14 cellular contexts compared by ENCODE assay signal in genomic region chr11:76627541-76628082, GRCh38. TPM values are rescaled to one million over a fixed set of nuclear protein-coding genes. Genes with fewer than 3 reads are reported as not detected.
DNase-seq lines count a peak whose midpoint lies in the region; ATAC-seq and TF ChIP-seq lines count a peak whose summit lies in the region.
"Had no signal": no experiment of that assay in that cellular context is flagged by ENCODE, and none has a peak within 500 bp of the region (broad histone marks: within the 10 kb centered on the region; RNA-seq: fewer than 3 reads in every experiment).

No MANE protein-coding gene starts in this region.

- H3K36me3 ChIP-seq in OCI-LY3 (replicated peaks; ENCODE audit: low read depth, low read length) = peaks cover 11% of the 10 kb centered on the region
- H3K36me3 ChIP-seq: gastrocnemius medialis, transverse colon had no signal

- H3K4me3 ChIP-seq in OCI-LY3 (ENCODE audit: low read length) = no peak overlapping the region
- H3K4me3 ChIP-seq: gastrocnemius medialis, SK-N-MC, transverse colon had no signal

- H2AFZ ChIP-seq in OCI-LY3 (ENCODE audit: low read depth, low read length) = 0 out of 2 replicates have a peak overlapping the region, but pooled peaks have one; percentile 19

- H3K9me3 ChIP-seq in OCI-LY3 (ENCODE audit: insufficient read depth, low read length) = peaks cover 10% of the 10 kb centered on the region; the same call in 1 of the 2 replicates
- H3K9me3 ChIP-seq: transverse colon had no signal

- H3K4me1 ChIP-seq in OCI-LY3 (ENCODE audit: low read length) = peaks cover 47% of the 10 kb centered on the region

- DNase-seq in Right ventricle myocardium inferior (ENCODE audit: missing footprints) (peak; percentile 22), cardiac septum (ENCODE audit: low spot score) (no peak), chondrocyte (ENCODE audit: low spot score) (peak; percentile 37), ureter (ENCODE audit: low spot score) (peak; percentile 24), NCI-H128 (lab: John Stamatoyannopoulos, UW; ENCODE audit: unreplicated experiment) (no peak), NCI-H82 (lab: John Stamatoyannopoulos, UW) (no peak)
- DNase-seq: amygdala, gastrocnemius medialis, GOT3, NCI-H1105, transverse colon had no signal

- H3K4me2 ChIP-seq in OCI-LY3 (ENCODE audit: low read length) = peak overlapping the region; percentile 43; the same call in 1 of the 2 replicates

- H3K36me3 Mint-ChIP-seq in chondrocyte (ENCODE audit: low read depth) = peaks cover 7% of the 10 kb centered on the region

- no peak overlapping the region for H3K27ac ChIP-seq in OCI-LY3 (ENCODE audit: low read length)
- H3K27ac ChIP-seq: SK-N-MC, transverse colon had no signal

- no peak for TF ChIP-seq CTCF in OCI-LY3 (IDR thresholded peaks at IDR 0.05; ENCODE audit: low read depth, low read length)
- no peak for TF ChIP-seq CTCF in chondrocyte (IDR thresholded peaks at IDR 0.05)

- H3K27me3 ChIP-seq in OCI-LY3 (ENCODE audit: low read depth, low read length) = peaks cover 16% of the 10 kb centered on the region
- H3K27me3 ChIP-seq: gastrocnemius medialis, transverse colon had no signal

- no peak overlapping the region for H3K27ac Mint-ChIP-seq in chondrocyte (ENCODE audit: unreplicated experiment)

- H4K20me1 ChIP-seq in OCI-LY3 (ENCODE audit: insufficient read depth, low read length) = no peaks in the 10 kb centered on the region

- no peak overlapping the region for H3K9ac ChIP-seq in OCI-LY3 (ENCODE audit: low read length)

- intact Hi-C loops in Right ventricle myocardium inferior (cut with DNase I) (no loop called here), cardiac septum (cut with DNase I) (no loop called here)

- H3K9me3 Mint-ChIP-seq in chondrocyte (ENCODE audit: low read depth) = peaks cover 15% of the 10 kb centered on the region

- H3K79me2 ChIP-seq in OCI-LY3 (ENCODE audit: low read length) = no peaks in the 10 kb centered on the region

- H3K27me3 Mint-ChIP-seq in chondrocyte (ENCODE audit: low read depth) = no peaks in the 10 kb centered on the region

- peaks cover 20% of the 10 kb centered on the region for H3K4me1 Mint-ChIP-seq in chondrocyte (ENCODE audit: low read depth)

- H3K4me3 Mint-ChIP-seq in chondrocyte (ENCODE audit: unreplicated experiment) = no peak overlapping the region

- ATAC-seq in Right ventricle myocardium inferior (no peak), GM19452 (IDR thresholded peaks at IDR 0.05; ENCODE audit: unreplicated experiment) (no peak)
- ATAC-seq: gastrocnemius medialis had no signal

RNA-seq across cellular contexts. Expression of gene LRRC32, which starts 42.9 kb away (rescaled TPM):
- total RNA-seq in Right ventricle myocardium inferior (32.5 TPM), cardiac septum (33.5 TPM), chondrocyte (113 to 367 TPM (median 367 TPM) in 3 replicates), ureter (83.7 TPM)

Comparison
In these comparisons a context has a peak if more than half of its experiments do, and no peak if none do; other contexts are left out.
1. DNase-seq: peak in Right ventricle myocardium inferior (single experiment), chondrocyte (single experiment) and ureter (single experiment); none in cardiac septum (single experiment), NCI-H128 (single experiment) and NCI-H82 (single experiment).